In the genomic region with DNA sequence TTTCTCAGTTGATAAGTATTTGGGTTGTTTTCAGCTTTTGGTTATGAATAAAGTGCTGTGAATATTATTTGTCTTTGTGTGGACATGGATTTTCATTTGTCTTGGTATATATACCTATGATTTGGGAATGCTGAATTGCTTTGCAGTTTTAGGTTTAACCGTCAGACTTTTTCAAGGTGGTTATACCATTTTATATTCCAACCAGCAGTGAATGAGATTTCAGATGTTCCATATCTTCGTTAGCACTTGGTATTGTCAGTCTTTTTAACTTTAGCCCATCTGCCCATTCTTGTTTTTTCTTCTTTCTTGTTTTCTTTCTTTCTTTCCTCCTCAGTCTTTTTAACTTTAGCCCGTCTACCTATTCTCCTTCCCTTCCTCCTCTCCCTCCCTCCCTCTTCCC, we compare ENCODE assay signal across 17 cellular contexts.
DNase-seq lines count a peak whose midpoint lies in the region; FAIRE-seq and TF ChIP-seq lines count a peak whose summit lies in the region.
"Had no signal": no experiment of that assay in that cellular context is flagged by ENCODE, and none has a peak within 500 bp of the region (broad histone marks: within the 10 kb centered on the region; RNA-seq: fewer than 3 reads in every experiment).

No MANE protein-coding gene starts in this region.

- H3K4me2 ChIP-seq in astrocyte (ENCODE audit: low read length), result no peak overlapping the region

- peaks cover 11% of the 10 kb centered on the region for H4K20me1 ChIP-seq in astrocyte (ENCODE audit: insufficient read depth, low read length)

- no peaks in the 10 kb centered on the region for H3K36me3 Mint-ChIP-seq in astrocyte (ENCODE audit: low read depth, unreplicated experiment)
- peaks cover 8% of the 10 kb centered on the region for H3K36me3 Mint-ChIP-seq in dendritic cell treated with granulocyte-macrophage colony-stimulating factor and Interleukin-4, amounts not matched to agents 40 ng/mL and 50 ng/mL, for 4 days (ENCODE audit: low read depth)
- peaks cover 3 to 28% of the 10 kb centered on the region in 2 donors for H3K36me3 Mint-ChIP-seq in CD14-positive monocyte

- peaks cover 0 to 16% of the 10 kb centered on the region in 2 experiments; a peak in 1 of 3 replicates for H3K36me3 ChIP-seq in HEK293 (ENCODE audit: control insufficient read depth in 2 of 2, insufficient read depth in 1 of 2, low read length in 2 of 2)
- no peaks in the 10 kb centered on the region for H3K36me3 ChIP-seq in astrocyte (ENCODE audit: insufficient read depth, low read length)
- H3K36me3 ChIP-seq: HAP-1 had no signal

- POLR2A ChIA-PET in HEK293 (lab: Yijun Ruan, JAX), result no interaction called here

- H3K4me1 ChIP-seq in HEK293 (ENCODE audit: control insufficient read depth, insufficient read depth, low read length) (peaks cover 18% of the 10 kb centered on the region; the same call in 1 of the 2 replicates), astrocyte (ENCODE audit: insufficient read depth, low read length) (peaks cover 5% of the 10 kb centered on the region)
- H3K4me1 ChIP-seq: Caco-2, HAP-1 had no signal

- H3K4me3 Mint-ChIP-seq in astrocyte (ENCODE audit: unreplicated experiment) (no peak overlapping the region), CD14-positive monocyte (no peak overlapping the region)
- H3K4me3 Mint-ChIP-seq in dendritic cell treated with granulocyte-macrophage colony-stimulating factor and Interleukin-4, amounts not matched to agents 40 ng/mL and 50 ng/mL, for 4 days, result no peak overlapping the region
- H3K4me3 Mint-ChIP-seq: CD4-positive, CD25-positive, alpha-beta regulatory T cell; CD8-positive, alpha-beta T cell had no signal

- H3K27me3 Mint-ChIP-seq in astrocyte (ENCODE audit: low read depth, unreplicated experiment) (no peaks in the 10 kb centered on the region), CD14-positive monocyte (ENCODE audit: low read depth in 3 of 3) (no peaks in the 10 kb centered on the region)
- no peaks in the 10 kb centered on the region for H3K27me3 Mint-ChIP-seq in dendritic cell treated with granulocyte-macrophage colony-stimulating factor and Interleukin-4, amounts not matched to agents 40 ng/mL and 50 ng/mL, for 4 days
- H3K27me3 Mint-ChIP-seq: CD4-positive, CD25-positive, alpha-beta regulatory T cell had no signal

- no peak for DNase-seq in astrocyte (ENCODE audit: low read depth)
- no peak for DNase-seq in CD14-positive monocyte (ENCODE audit: low spot score)
- no peak for DNase-seq in NOMO-1 treated with dmso at 0.1 percent for 144 hours (lab: John Stamatoyannopoulos, UW; ENCODE audit: unreplicated experiment)
- DNase-seq in NCI-H1417 (lab: John Stamatoyannopoulos, UW), result no peak
- DNase-seq: C1 segment of cervical spinal cord; Caco-2; CD4-positive, CD25-positive, alpha-beta regulatory T cell; CD8-positive, alpha-beta T cell; DMS153; DND-41; GOT3 had no signal

- H2AFZ ChIP-seq in astrocyte (ENCODE audit: low read depth, low read length), result no peak overlapping the region

- H3K79me2 ChIP-seq in astrocyte (ENCODE audit: insufficient read depth, low read length), result peaks cover 50% of the 10 kb centered on the region

- H3K9me3 ChIP-seq in HEK293 (ENCODE audit: control insufficient read depth, insufficient read depth, low read depth, low read length) (no peaks in the 10 kb centered on the region), astrocyte (ENCODE audit: insufficient read depth, low read depth, low read length) (no peaks in the 10 kb centered on the region)
- H3K9me3 ChIP-seq: Caco-2 had no signal

- H3K27me3 ChIP-seq in astrocyte (ENCODE audit: insufficient read depth, low read length), result no peaks in the 10 kb centered on the region

- H3K4me1 Mint-ChIP-seq in astrocyte (ENCODE audit: low read depth, unreplicated experiment) (peaks cover 7% of the 10 kb centered on the region), CD14-positive monocyte (no peaks in the 10 kb centered on the region)
- H3K4me1 Mint-ChIP-seq in dendritic cell treated with granulocyte-macrophage colony-stimulating factor and Interleukin-4, amounts not matched to agents 40 ng/mL and 50 ng/mL, for 4 days (ENCODE audit: low read depth), result peaks cover 9% of the 10 kb centered on the region

- no peak overlapping the region for H3K9ac ChIP-seq in astrocyte (ENCODE audit: low read length)

- CTCF ChIA-PET in HEK293 (lab: Yijun Ruan, JAX), result no interaction called here

- H3K9me3 Mint-ChIP-seq in astrocyte (ENCODE audit: unreplicated experiment) (no peaks in the 10 kb centered on the region), CD14-positive monocyte (peaks cover 0 to 9% (median 1%) of the 10 kb centered on the region in 7 donors)
- H3K9me3 Mint-ChIP-seq in dendritic cell treated with granulocyte-macrophage colony-stimulating factor and Interleukin-4, amounts not matched to agents 40 ng/mL and 50 ng/mL, for 4 days, result no peaks in the 10 kb centered on the region

- peak; percentile 73 for FAIRE-seq in astrocyte (lab: Jason Lieb, UNC)
- FAIRE-seq: G401.6, GM12892, H54 had no signal

- TF ChIP-seq CTCF in HEK293 (tag by site-specific recombination; IDR thresholded peaks at IDR 0.05) (no peak), astrocyte (IDR thresholded peaks at IDR 0.05; ENCODE audit: insufficient read depth, low read depth, low read length) (no peak), CD14-positive monocyte (IDR thresholded peaks at IDR 0.05) (no peak)

- H3K4me3 ChIP-seq in HEK293 (ENCODE audit: low read depth, low read length), result no peak overlapping the region
- H3K4me3 ChIP-seq in astrocyte (ENCODE audit: insufficient read depth, low read depth, low read length), result no peak overlapping the region
- H3K4me3 ChIP-seq: HAP-1 had no signal

- intact Hi-C loops in dendritic cell treated with granulocyte-macrophage colony-stimulating factor and Interleukin-4, amounts not matched to agents 40 ng/mL and 50 ng/mL, for 4 days (cut with micrococcal nuclease), result no loop called here
- intact Hi-C loops in CD14-positive monocyte (cut with micrococcal nuclease), result no loop called here

- H3K27ac Mint-ChIP-seq in astrocyte (ENCODE audit: unreplicated experiment) (no peak overlapping the region), CD14-positive monocyte (no peak overlapping the region)
- peak overlapping the region; percentile 11 for H3K27ac Mint-ChIP-seq in dendritic cell treated with granulocyte-macrophage colony-stimulating factor and Interleukin-4, amounts not matched to agents 40 ng/mL and 50 ng/mL, for 4 days
- H3K27ac Mint-ChIP-seq: CD8-positive, alpha-beta T cell had no signal

- H3K27ac ChIP-seq in HEK293 (ENCODE audit: extremely low read depth, low read depth, low read length) (no peak overlapping the region), astrocyte (ENCODE audit: low read depth, low read length) (no peak overlapping the region)

TF ChIP-seq in HEK293, 187 proteins besides CTCF, POLR2A, EP300 and RAD21:
- TF ChIP-seq KLF10 (tag by site-specific recombination; IDR thresholded peaks at IDR 0.05) (no peak), TRIM28 (IDR thresholded peaks at IDR 0.05; ENCODE audit: borderline replicate concordance, low read length) (peak; percentile 57; the same call in 1 of the 2 replicates), ZNF366 (tag by site-specific recombination; conservative IDR thresholded peaks at IDR 0.05) (peak; percentile 73; the same call in 1 of the 2 replicates)
